1 cellular context compared by ENCODE assay signal in the genomic region with DNA sequence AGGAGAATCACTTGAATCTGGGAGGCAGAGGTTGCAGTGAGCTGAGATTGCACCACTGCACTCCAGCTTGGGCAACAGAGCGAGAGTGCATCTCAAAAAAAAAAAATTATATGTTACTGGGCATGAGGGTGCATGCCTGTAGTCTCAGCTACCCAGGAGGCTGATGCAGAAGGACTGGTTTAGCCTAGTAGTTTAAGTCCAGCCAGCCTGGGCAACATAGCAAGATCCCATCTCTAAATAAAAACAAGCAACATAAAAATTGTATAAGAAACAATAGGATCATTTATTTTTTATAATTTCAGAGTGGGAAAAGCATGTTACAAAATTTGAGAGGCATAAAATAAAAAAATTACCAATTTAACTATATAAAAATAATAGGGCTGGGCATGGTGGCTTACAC.
TF ChIP-seq lines count a peak whose summit lies in the region.

No MANE protein-coding gene starts in this region.

TF ChIP-seq in K562, 482 proteins besides CTCF, POLR2A, EP300 and RAD21 (continued from another document):
- TF ChIP-seq, protein P1, sequence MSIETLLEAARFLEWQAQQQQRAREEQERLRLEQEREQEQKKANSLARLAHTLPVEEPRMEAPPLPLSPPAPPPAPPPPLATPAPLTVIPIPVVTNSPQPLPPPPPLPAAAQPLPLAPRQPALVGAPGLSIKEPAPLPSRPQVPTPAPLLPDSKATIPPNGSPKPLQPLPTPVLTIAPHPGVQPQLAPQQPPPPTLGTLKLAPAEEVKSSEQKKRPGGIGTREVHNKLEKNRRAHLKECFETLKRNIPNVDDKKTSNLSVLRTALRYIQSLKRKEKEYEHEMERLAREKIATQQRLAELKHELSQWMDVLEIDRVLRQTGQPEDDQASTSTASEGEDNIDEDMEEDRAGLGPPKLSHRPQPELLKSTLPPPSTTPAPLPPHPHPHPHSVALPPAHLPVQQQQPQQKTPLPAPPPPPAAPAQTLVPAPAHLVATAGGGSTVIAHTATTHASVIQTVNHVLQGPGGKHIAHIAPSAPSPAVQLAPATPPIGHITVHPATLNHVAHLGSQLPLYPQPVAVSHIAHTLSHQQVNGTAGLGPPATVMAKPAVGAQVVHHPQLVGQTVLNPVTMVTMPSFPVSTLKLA (conservative IDR thresholded peaks at IDR 0.05), result no peak
- peak; percentile 51 for TF ChIP-seq RBM25 (IDR thresholded peaks at IDR 0.05; ENCODE audit: low read depth, low read length, severe bottlenecking)
- no peak for TF ChIP-seq NELFE (IDR thresholded peaks at IDR 0.05; ENCODE audit: insufficient read depth, insufficient read length)
- TF ChIP-seq CTBP1 (IDR thresholded peaks at IDR 0.05; ENCODE audit: borderline replicate concordance), result no peak
- no peak for TF ChIP-seq TAL1 (IDR thresholded peaks at IDR 0.05)
- TF ChIP-seq, protein P2, sequence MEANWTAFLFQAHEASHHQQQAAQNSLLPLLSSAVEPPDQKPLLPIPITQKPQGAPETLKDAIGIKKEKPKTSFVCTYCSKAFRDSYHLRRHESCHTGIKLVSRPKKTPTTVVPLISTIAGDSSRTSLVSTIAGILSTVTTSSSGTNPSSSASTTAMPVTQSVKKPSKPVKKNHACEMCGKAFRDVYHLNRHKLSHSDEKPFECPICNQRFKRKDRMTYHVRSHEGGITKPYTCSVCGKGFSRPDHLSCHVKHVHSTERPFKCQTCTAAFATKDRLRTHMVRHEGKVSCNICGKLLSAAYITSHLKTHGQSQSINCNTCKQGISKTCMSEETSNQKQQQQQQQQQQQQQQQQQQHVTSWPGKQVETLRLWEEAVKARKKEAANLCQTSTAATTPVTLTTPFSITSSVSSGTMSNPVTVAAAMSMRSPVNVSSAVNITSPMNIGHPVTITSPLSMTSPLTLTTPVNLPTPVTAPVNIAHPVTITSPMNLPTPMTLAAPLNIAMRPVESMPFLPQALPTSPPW (CRISPR knock-in tag; IDR thresholded peaks at IDR 0.05), result no peak
- no peak for TF ChIP-seq CBX3 (IDR thresholded peaks at IDR 0.05; ENCODE audit: borderline replicate concordance in 1 of 2, low read length in 2 of 2)
